Comparison of ENCODE assay signal across 1 cellular context in genomic region chr4:3013839-3014350, GRCh38.
A peak's percentile ranks its signal among the peaks of the same experiment; 100 is the strongest.
TF ChIP-seq lines count a peak whose summit lies in the region.

No MANE protein-coding gene starts in this region.

TF ChIP-seq in K562, 482 proteins besides CTCF, POLR2A, EP300 and RAD21 (continued from another document and continues in another):
- TF ChIP-seq ATF4 (CRISPR knock-in tag; IDR thresholded peaks at IDR 0.05) (no peak), ZSCAN32 (CRISPR knock-in tag; IDR thresholded peaks at IDR 0.05) (no peak), WHSC1 (IDR thresholded peaks at IDR 0.05; ENCODE audit: low read length) (no peak), KAT7 (CRISPR knock-in tag; IDR thresholded peaks at IDR 0.05; ENCODE audit: borderline replicate concordance) (no peak), GTF2B (IDR thresholded peaks at IDR 0.05; ENCODE audit: extremely low read depth, insufficient read length) (no peak), NCOR1 (IDR thresholded peaks at IDR 0.05) (peak; percentile 61), ZNF140 (CRISPR knock-in tag; IDR thresholded peaks at IDR 0.05) (no peak), SRSF3 (IDR thresholded peaks at IDR 0.05; ENCODE audit: insufficient read depth, low read length) (no peak), CREM (IDR thresholded peaks at IDR 0.05; ENCODE audit: low read depth) (0 out of 2 replicates have a peak, but pooled peaks have one; percentile 6), MCM2 (IDR thresholded peaks at IDR 0.05; ENCODE audit: low read depth) (no peak), BRD9 (IDR thresholded peaks at IDR 0.05; ENCODE audit: low read depth, partially characterized antibody) (no peak), STAT5A (IDR thresholded peaks at IDR 0.05; ENCODE audit: borderline replicate concordance, low read length) (peak; percentile 32; the same call in 1 of the 2 replicates), E4F1 (CRISPR knock-in tag; IDR thresholded peaks at IDR 0.05; ENCODE audit: borderline replicate concordance) (no peak), ZNF316 (IDR thresholded peaks at IDR 0.05) (no peak), ZSCAN29 (IDR thresholded peaks at IDR 0.05) (no peak), RBM34 (IDR thresholded peaks at IDR 0.05; ENCODE audit: borderline replicate concordance, insufficient read depth, low read length) (no peak), NR4A1 (CRISPR knock-in tag; IDR thresholded peaks at IDR 0.05) (no peak), NR4A1 (tag; IDR thresholded peaks at IDR 0.05) (no peak), DDX20 (tag; IDR thresholded peaks at IDR 0.05; ENCODE audit: low read depth) (no peak), ZNF407 (IDR thresholded peaks at IDR 0.05; ENCODE audit: low read depth) (no peak), ZNF699 (CRISPR knock-in tag; IDR thresholded peaks at IDR 0.05; ENCODE audit: insufficient replicate concordance) (no peak), ETS1 (conservative IDR thresholded peaks at IDR 0.05; ENCODE audit: control insufficient read depth, low read depth, low read length) (no peak), IRF1 (CRISPR knock-in tag; IDR thresholded peaks at IDR 0.05; ENCODE audit: borderline replicate concordance) (no peak), SRSF1 (IDR thresholded peaks at IDR 0.05; ENCODE audit: low read depth, low read length) (no peak), E2F6 (IDR thresholded peaks at IDR 0.05; ENCODE audit: borderline replicate concordance in 1 of 2, extremely low read depth in 1 of 2, insufficient read depth in 1 of 2, insufficient read length in 1 of 2, low read depth in 1 of 2, low read length in 1 of 2, poor library complexity in 1 of 2, severe bottlenecking in 1 of 2) (no peak), JUND (IDR thresholded peaks at IDR 0.05; ENCODE audit: borderline replicate concordance, low read depth, low read length) (peak; percentile 13; the same call in 1 of the 2 replicates), JUND (tag; IDR thresholded peaks at IDR 0.05; ENCODE audit: borderline replicate concordance, low read depth, low read length) (no peak), KDM1A (IDR thresholded peaks at IDR 0.05) (peak; percentile 72 to 81), ELF4 (CRISPR knock-in tag; IDR thresholded peaks at IDR 0.05) (no peak), ILF3 (IDR thresholded peaks at IDR 0.05; ENCODE audit: borderline replicate concordance) (no peak), ZNF146 (CRISPR knock-in tag; IDR thresholded peaks at IDR 0.05; ENCODE audit: unreplicated experiment) (no peak), FOXM1 (IDR thresholded peaks at IDR 0.05; ENCODE audit: low read depth) (peak; percentile 57; the same call in 1 of the 2 replicates), FOXM1 (CRISPR knock-in tag; IDR thresholded peaks at IDR 0.05; ENCODE audit: low read depth) (no peak), ZNF449 (CRISPR knock-in tag; IDR thresholded peaks at IDR 0.05) (no peak)
